17 cellular contexts compared by ENCODE assay signal in genomic region chr9:75039804-75040203, GRCh38.
DNase-seq lines count a peak whose midpoint lies in the region; ATAC-seq lines count a peak whose summit lies in the region.
"Had no signal": no experiment of that assay in that cellular context is flagged by ENCODE, and none has a peak within 500 bp of the region (broad histone marks: within the 10 kb centered on the region; RNA-seq: fewer than 3 reads in every experiment).

No MANE protein-coding gene starts in this region.

- peak; percentile 6 for DNase-seq in stimulated activated CD4-positive, alpha-beta T cell treated with anti-CD3 and anti-CD28 coated beads, Interleukin-15, amount 100 ng/mL, for 24 hours
- DNase-seq in stimulated activated CD4-positive, alpha-beta T cell treated with anti-CD3 and anti-CD28 coated beads, Interleukin-4, amount 100 ng/mL, for 4 hours: no peak
- DNase-seq in fibroblast of gingiva (ENCODE audit: low read depth) (peak; percentile 13), NCI-H748 (lab: John Stamatoyannopoulos, UW; ENCODE audit: unreplicated experiment) (no peak), putamen (ENCODE audit: low spot score) (no peak)
- DNase-seq: activated T-cell treated with anti-CD3 and anti-CD28 coated beads for 4 hours; central memory CD4-positive, alpha-beta T cell; effector memory CD4-positive, alpha-beta T cell; KBM-7; NK-92 treated with Interleukin-12 subunit alpha and Interleukin-12 subunit beta, amount 100 ng/mL, for 24 hours; RPMI8226; stimulated activated CD4-positive, alpha-beta T cell treated with anti-CD3 and anti-CD28 coated beads, Interleukin-4, amount 100 ng/mL, for 24 hours; upper lobe of right lung had no signal

- ATAC-seq in HG03108 (IDR thresholded peaks at IDR 0.05; ENCODE audit: unreplicated experiment) (peak; percentile 58), GM19324 (IDR thresholded peaks at IDR 0.05; ENCODE audit: low FRiP score, unreplicated experiment) (no peak), GM18870 (IDR thresholded peaks at IDR 0.05; ENCODE audit: unreplicated experiment) (no peak)
- ATAC-seq: activated CD4-positive, CD25-positive, alpha-beta regulatory T cell treated with anti-CD3 and anti-CD28 coated beads, Interleukin-2, amount 50 U/mL, for 24 hours; upper lobe of right lung had no signal

Comparison
In these comparisons a context has a peak if more than half of its experiments do, and no peak if none do; other contexts are left out.
1. DNase-seq: peak in stimulated activated CD4-positive, alpha-beta T cell treated with anti-CD3 and anti-CD28 coated beads, Interleukin-15, amount 100 ng/mL, for 24 hours (single experiment) and fibroblast of gingiva (single experiment); none in stimulated activated CD4-positive, alpha-beta T cell treated with anti-CD3 and anti-CD28 coated beads, Interleukin-4, amount 100 ng/mL, for 4 hours (0 of 2), NCI-H748 (single experiment) and putamen (single experiment).